14 cellular contexts compared by ENCODE assay signal in genomic region chr13:89783221-89783755, GRCh38.
"Had no signal": no experiment of that assay in that cellular context is flagged by ENCODE, and none has a peak within 500 bp of the region (broad histone marks: within the 10 kb centered on the region; RNA-seq: fewer than 3 reads in every experiment).

No MANE protein-coding gene starts in this region.

- H3K9me3 ChIP-seq: body of pancreas, thoracic aorta, upper lobe of left lung had no signal

- DNase-seq: activated CD4-positive, alpha-beta memory T cell treated with anti-CD3 and anti-CD28 coated beads, Interleukin-2, amount 10 ng/mL, durations not matched to agents 7 days and 5 days; activated CD4-positive, alpha-beta T cell treated with anti-CD3 and anti-CD28 coated beads for 48 hours; activated effector memory CD4-positive, alpha-beta T cell treated with Interleukin-2 at 50 U/mL for 16 hours; activated naive CD4-positive, alpha-beta T cell treated with anti-CD3 and anti-CD28 coated beads, Interleukin-2, amount 10 ng/mL, durations not matched to agents 7 days and 5 days; activated T-cell treated with anti-CD3 and anti-CD28 coated beads, Interleukin-2, amount 50 U/mL, for 72 hours; body of pancreas; effector CD4-positive, alpha-beta T cell; foreskin keratinocyte; mesendoderm; naive thymus-derived CD4-positive, alpha-beta T cell; stimulated activated CD4-positive, alpha-beta T cell treated with anti-CD3 and anti-CD28 coated beads, Interleukin-4, amount 100 ng/mL, for 1 hour; stimulated activated naive CD4-positive, alpha-beta T cell; upper lobe of left lung had no signal

- H3K4me3 ChIP-seq: body of pancreas, thoracic aorta, upper lobe of left lung had no signal

- H3K4me1 ChIP-seq: body of pancreas, foreskin keratinocyte, upper lobe of left lung had no signal

- H3K27ac ChIP-seq: body of pancreas, foreskin keratinocyte, thoracic aorta, upper lobe of left lung had no signal

- H3K27me3 ChIP-seq: body of pancreas, foreskin keratinocyte, upper lobe of left lung had no signal

- ATAC-seq: activated T-cell treated with anti-CD3 and anti-CD28 coated beads, Interleukin-2, amount 50 U/mL, for 72 hours; body of pancreas; foreskin keratinocyte; naive thymus-derived CD4-positive, alpha-beta T cell had no signal

- H3K36me3 ChIP-seq: thoracic aorta, upper lobe of left lung had no signal
